ENCODE assay signal across 8 cellular contexts in the genomic region with DNA sequence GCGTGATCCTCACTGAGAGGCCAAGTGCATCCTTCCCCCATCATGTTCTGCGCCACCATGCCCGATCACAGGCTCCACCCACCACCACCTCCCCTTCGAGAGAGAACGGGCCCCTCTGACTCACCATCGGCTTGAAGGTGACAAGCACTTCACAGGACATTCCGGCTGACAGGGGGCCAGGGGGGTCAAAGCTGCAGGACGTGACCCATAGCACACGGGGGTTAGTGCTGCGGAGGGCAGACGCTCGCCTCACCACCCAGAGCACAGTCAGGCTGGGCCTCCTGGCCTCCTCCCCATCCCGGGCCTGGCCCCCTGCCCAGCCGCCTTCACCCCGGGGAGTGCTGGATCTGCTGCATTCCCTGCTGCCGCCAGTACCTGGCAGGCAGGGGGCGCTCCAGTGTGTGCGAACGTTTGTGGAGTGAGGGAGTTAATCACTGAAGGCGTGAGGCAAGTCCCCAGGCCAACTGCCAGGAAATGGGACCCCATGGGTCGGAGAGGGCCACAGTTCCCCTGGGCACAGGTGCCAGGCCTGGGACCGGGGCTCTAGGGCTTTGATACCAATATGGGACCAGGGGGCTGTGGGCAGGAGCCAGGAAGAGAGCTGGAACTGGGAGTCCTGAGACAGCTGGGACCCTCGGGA. TPM values are rescaled to one million over a fixed set of nuclear protein-coding genes. Genes with fewer than 3 reads are reported as not detected.
DNase-seq lines count a peak whose midpoint lies in the region; ATAC-seq and TF ChIP-seq lines count a peak whose summit lies in the region.

No MANE protein-coding gene starts in this region.

- peaks cover under 1% of the 10 kb centered on the region for H3K4me1 Mint-ChIP-seq in activated CD4-positive, alpha-beta memory T cell treated with anti-CD3 and anti-CD28 coated beads, Interleukin-2, amount 10 ng/mL, durations not matched to agents 7 days and 5 days

- H3K36me3 ChIP-seq in effector memory CD4-positive, alpha-beta T cell (ENCODE audit: control insufficient read depth, insufficient read depth, low read length), result no peaks in the 10 kb centered on the region

- no peaks in the 10 kb centered on the region for H3K9me3 Mint-ChIP-seq in activated CD4-positive, alpha-beta memory T cell treated with anti-CD3 and anti-CD28 coated beads, Interleukin-2, amount 10 ng/mL, durations not matched to agents 7 days and 5 days

- no peak overlapping the region for H3K27ac Mint-ChIP-seq in activated CD4-positive, alpha-beta memory T cell treated with anti-CD3 and anti-CD28 coated beads, Interleukin-2, amount 10 ng/mL, durations not matched to agents 7 days and 5 days

- POLR2A ChIA-PET in activated CD4-positive, alpha-beta memory T cell treated with anti-CD3 and anti-CD28 coated beads, Interleukin-2, amount 10 ng/mL, durations not matched to agents 7 days and 5 days (lab: Charles Lee), result no interaction called here

- DNase-seq in AG09309 (ENCODE audit: low read depth), result no peak
- peak; percentile 87 for DNase-seq in GM20000 (ENCODE audit: low spot score)
- DNase-seq in NCI-H69 (lab: John Stamatoyannopoulos, UW), result peak; percentile 84
- DNase-seq in activated CD4-positive, alpha-beta memory T cell treated with anti-CD3 and anti-CD28 coated beads, Interleukin-2, amount 10 ng/mL, durations not matched to agents 7 days and 5 days, result peak; percentile 73
- DNase-seq in effector memory CD4-positive, alpha-beta T cell, result peak in 2 of 3 donors; percentile 13 to 24
- peak; percentile 60 to 82 for DNase-seq in lung microvascular endothelial cell (ENCODE audit: low read depth in 2 of 2)
- peak; percentile 38 for DNase-seq in stimulated activated CD8-positive, alpha-beta memory T cell treated with anti-CD3 and anti-CD28 coated beads, Interleukin-15, amount 100 ng/mL, for 24 hours (ENCODE audit: low read depth)

- H3K9me3 ChIP-seq in effector memory CD4-positive, alpha-beta T cell (ENCODE audit: control insufficient read depth, low read length), result no peaks in the 10 kb centered on the region

- H3K4me1 ChIP-seq in effector memory CD4-positive, alpha-beta T cell (ENCODE audit: control insufficient read depth, insufficient read depth, low read length, poor library complexity, severe bottlenecking), result no peaks in the 10 kb centered on the region

- TF ChIP-seq CTCF in AG09309 (IDR thresholded peaks at IDR 0.05; ENCODE audit: control insufficient read depth, insufficient read depth, low read depth, low read length, missing control alignments) (peak; percentile 82), GM20000 (IDR thresholded peaks at IDR 0.05; ENCODE audit: extremely low read depth, missing control alignments) (peak; percentile 71)

- H3K27me3 Mint-ChIP-seq in activated CD4-positive, alpha-beta memory T cell treated with anti-CD3 and anti-CD28 coated beads, Interleukin-2, amount 10 ng/mL, durations not matched to agents 7 days and 5 days, result peaks cover 10% of the 10 kb centered on the region

- no peak for ATAC-seq in HG03135 (IDR thresholded peaks at IDR 0.05; ENCODE audit: unreplicated experiment)

- no peak overlapping the region for H3K4me3 ChIP-seq in AG09309 (ENCODE audit: control insufficient read depth, low read depth, low read length)
- H3K4me3 ChIP-seq in effector memory CD4-positive, alpha-beta T cell (ENCODE audit: insufficient read depth, low read depth, low read length, poor library complexity, severe bottlenecking), result no peak overlapping the region

- H3K27me3 ChIP-seq in effector memory CD4-positive, alpha-beta T cell (replicated peaks; ENCODE audit: control insufficient read depth, insufficient read depth, low read length, poor library complexity, severe bottlenecking), result peaks cover 19% of the 10 kb centered on the region

- no peak overlapping the region for H3K27ac ChIP-seq in effector memory CD4-positive, alpha-beta T cell (ENCODE audit: insufficient read depth, low read length, poor library complexity, severe bottlenecking)

- CTCF ChIA-PET in activated CD4-positive, alpha-beta memory T cell treated with anti-CD3 and anti-CD28 coated beads, Interleukin-2, amount 10 ng/mL, durations not matched to agents 7 days and 5 days (lab: Charles Lee), result interaction anchor here (0.8 to 4.5 kb wide), 3 partner anchors 36 to 179 kb away, joined by 3 to 28 read pairs (median 7); no protein-coding TSS in a partner anchor

- H3K4me3 Mint-ChIP-seq in activated CD4-positive, alpha-beta memory T cell treated with anti-CD3 and anti-CD28 coated beads, Interleukin-2, amount 10 ng/mL, durations not matched to agents 7 days and 5 days, result no peak overlapping the region

- no peaks in the 10 kb centered on the region for H3K36me3 Mint-ChIP-seq in activated CD4-positive, alpha-beta memory T cell treated with anti-CD3 and anti-CD28 coated beads, Interleukin-2, amount 10 ng/mL, durations not matched to agents 7 days and 5 days (ENCODE audit: low read depth)

RNA-seq across cellular contexts. Expression of gene TMEM52, which starts 40.9 kb away (rescaled TPM):
- total RNA-seq in activated CD4-positive, alpha-beta memory T cell treated with anti-CD3 and anti-CD28 coated beads, Interleukin-2, amount 10 ng/mL, durations not matched to agents 7 days and 5 days, result not detected
- under 0.01 and 0.20 TPM in 2 replicates for total RNA-seq in lung microvascular endothelial cell

RNA-seq across cellular contexts. Expression of gene CFAP74, which starts 43.6 kb away (rescaled TPM):
- total RNA-seq in activated CD4-positive, alpha-beta memory T cell treated with anti-CD3 and anti-CD28 coated beads, Interleukin-2, amount 10 ng/mL, durations not matched to agents 7 days and 5 days, result not detected
- total RNA-seq in lung microvascular endothelial cell, result not detected in 2 replicates

RNA-seq across cellular contexts. Expression of gene CALML6, which starts 44.9 kb away (rescaled TPM):
- under 1 TPM; 0.25 to 0.38 TPM for total RNA-seq in activated CD4-positive, alpha-beta memory T cell treated with anti-CD3 and anti-CD28 coated beads, Interleukin-2, amount 10 ng/mL, durations not matched to agents 7 days and 5 days
- total RNA-seq in lung microvascular endothelial cell, result not detected in 2 replicates

RNA-seq across cellular contexts. Expression of gene GABRD, which starts 59.2 kb away (rescaled TPM):
- total RNA-seq in activated CD4-positive, alpha-beta memory T cell treated with anti-CD3 and anti-CD28 coated beads, Interleukin-2, amount 10 ng/mL, durations not matched to agents 7 days and 5 days, result not detected
- total RNA-seq in lung microvascular endothelial cell, result 0.20 and 1.1 TPM in 2 replicates
